ENCODE assay signal across 8 cellular contexts in genomic region chr16:19066988-19067348, GRCh38. TPM values are rescaled to one million over a fixed set of nuclear protein-coding genes. Genes with fewer than 3 reads are reported as not detected.
DNase-seq lines count a peak whose midpoint lies in the region; ATAC-seq and TF ChIP-seq lines count a peak whose summit lies in the region.

No MANE protein-coding gene starts in this region.

- CTCF ChIA-PET in CD8-positive, alpha-beta memory T cell (lab: Charles Lee): interaction anchor here (0.9 to 1.6 kb wide), 4 partner anchors 8 to 488 kb away, joined by 3 to 9 read pairs (median 3); partner anchors contain the start of genes RPS15A and VPS35L

- H3K27me3 ChIP-seq in CD8-positive, alpha-beta memory T cell (ENCODE audit: insufficient read depth, low read length, poor library complexity, severe bottlenecking): no peaks in the 10 kb centered on the region
- no peaks in the 10 kb centered on the region for H3K27me3 ChIP-seq in RWPE2 (ENCODE audit: insufficient read depth, poor library complexity, severe bottlenecking)
- H3K27me3 ChIP-seq in parathyroid adenoma (ENCODE audit: control insufficient read depth, insufficient read depth, low read length): no peaks in the 10 kb centered on the region

- no peaks in the 10 kb centered on the region for H3K9me3 ChIP-seq in CD8-positive, alpha-beta memory T cell (ENCODE audit: low read length)
- no peaks in the 10 kb centered on the region for H3K9me3 ChIP-seq in RWPE2 (ENCODE audit: severe bottlenecking)
- H3K9me3 ChIP-seq in parathyroid adenoma (ENCODE audit: control insufficient read depth, low read length): no peaks in the 10 kb centered on the region

- no peaks in the 10 kb centered on the region for H3K79me2 ChIP-seq in parathyroid adenoma

- H3K9ac ChIP-seq in parathyroid adenoma: no peak overlapping the region

- H2AFZ ChIP-seq in parathyroid adenoma: peak overlapping the region; percentile 80

- H3K4me3 ChIP-seq in CD8-positive, alpha-beta memory T cell (ENCODE audit: low read length): no peak overlapping the region
- H3K4me3 ChIP-seq in RWPE2 (ENCODE audit: severe bottlenecking) (peak overlapping the region; percentile 93), parathyroid adenoma (ENCODE audit: low read depth, low read length) (peak overlapping the region; percentile 91)

- no peaks in the 10 kb centered on the region for H3K9me3 Mint-ChIP-seq in CD8-positive, alpha-beta memory T cell

- TF ChIP-seq CTCF in RWPE2 (IDR thresholded peaks at IDR 0.05; ENCODE audit: poor library complexity, severe bottlenecking): no peak
- TF ChIP-seq CTCF in parathyroid adenoma (IDR thresholded peaks at IDR 0.05): no peak

- H3K4me1 ChIP-seq in CD8-positive, alpha-beta memory T cell (ENCODE audit: insufficient read depth, low read length): peaks cover 14% of the 10 kb centered on the region
- peaks cover 5% of the 10 kb centered on the region for H3K4me1 ChIP-seq in RWPE2 (ENCODE audit: insufficient read depth, poor library complexity, severe bottlenecking)
- H3K4me1 ChIP-seq in parathyroid adenoma: no peaks in the 10 kb centered on the region

- H3K36me3 Mint-ChIP-seq in CD8-positive, alpha-beta memory T cell: peaks cover 0 to 13% (median 2%) of the 10 kb centered on the region in 3 donors

- peak overlapping the region; percentile 92 to 96 (median 95) for H3K4me3 Mint-ChIP-seq in CD8-positive, alpha-beta memory T cell

- DNase-seq in CD8-positive, alpha-beta memory T cell: no peak
- no peak for DNase-seq in RWPE2 (ENCODE audit: low spot score)
- no peak for DNase-seq in epithelial cell of prostate (ENCODE audit: low read depth, low spot score)
- DNase-seq in GM19238 (ENCODE audit: insufficient read length, low spot score): no peak
- DNase-seq in SW 1271 (lab: John Stamatoyannopoulos, UW): no peak

- POLR2A ChIA-PET in CD8-positive, alpha-beta memory T cell (lab: Charles Lee): interaction anchor here (1.0 kb wide), 1 partner anchor 266 kb away, joined by 4 read pairs; the partner anchor contains the start of gene ARL6IP1

- ATAC-seq in RWPE2 (ENCODE audit: low read depth) (no peak), GM18861 (IDR thresholded peaks at IDR 0.05; ENCODE audit: unreplicated experiment) (no peak), GM18868 (IDR thresholded peaks at IDR 0.05; ENCODE audit: unreplicated experiment) (no peak)

- H3K4me1 Mint-ChIP-seq in CD8-positive, alpha-beta memory T cell: peaks cover 6 to 22% (median 18%) of the 10 kb centered on the region in 3 donors

- peak overlapping the region; percentile 92 to 100 (median 98) for H3K27ac Mint-ChIP-seq in CD8-positive, alpha-beta memory T cell

- peak overlapping the region; percentile 100 for H3K27ac ChIP-seq in CD8-positive, alpha-beta memory T cell (ENCODE audit: low read depth, low read length)
- H3K27ac ChIP-seq in RWPE2 (ENCODE audit: poor library complexity, severe bottlenecking) (peak overlapping the region; percentile 69), epithelial cell of prostate (peak overlapping the region; percentile 96), parathyroid adenoma (peak overlapping the region; percentile 94)

- peak overlapping the region; percentile 72 for H3K4me2 ChIP-seq in parathyroid adenoma (ENCODE audit: low read length)

- H3K27me3 Mint-ChIP-seq in CD8-positive, alpha-beta memory T cell: peaks cover 1 to 3% of the 10 kb centered on the region in 2 donors

- no peaks in the 10 kb centered on the region for H3K36me3 ChIP-seq in CD8-positive, alpha-beta memory T cell (ENCODE audit: insufficient read depth, low read length)
- H3K36me3 ChIP-seq in RWPE2 (ENCODE audit: low read depth) (peaks cover 9% of the 10 kb centered on the region), parathyroid adenoma (ENCODE audit: control insufficient read depth, insufficient read depth, low read length) (no peaks in the 10 kb centered on the region)

RNA-seq across cellular contexts. Expression of gene COQ7, which starts 0.4 kb away (rescaled TPM):
- total RNA-seq in CD8-positive, alpha-beta memory T cell: 10 to 100 TPM; 22.4 TPM
- 13.2 TPM for polyA plus RNA-seq in CD8-positive, alpha-beta memory T cell

RNA-seq across cellular contexts. Expression of gene ITPRIPL2, which starts 46.8 kb away (rescaled TPM):
- total RNA-seq in CD8-positive, alpha-beta memory T cell: 10 to 100 TPM; 15.8 to 17.3 TPM
- 0.89 TPM for polyA plus RNA-seq in CD8-positive, alpha-beta memory T cell
